ENCODE assay signal across 8 cellular contexts in genomic region chr14:39266871-39267591, GRCh38. TPM values are rescaled to one million over a fixed set of nuclear protein-coding genes. Genes with fewer than 3 reads are reported as not detected.
DNase-seq lines count a peak whose midpoint lies in the region; ATAC-seq and TF ChIP-seq lines count a peak whose summit lies in the region.

No MANE protein-coding gene starts in this region.

- ATAC-seq in GM19468 (IDR thresholded peaks at IDR 0.05; ENCODE audit: extremely low read depth, unreplicated experiment) (peak; percentile 59), mucosa of descending colon (peak; percentile 96)

- no peaks in the 10 kb centered on the region for H3F3A ChIP-seq in OCI-LY1 (ENCODE audit: insufficient read depth, low read length)

- DNase-seq in Calu3, result peak; percentile 76
- peak; percentile 73 for DNase-seq in HS-27A (ENCODE audit: low read depth)
- peak; percentile 63 for DNase-seq in activated T-cell treated with anti-CD3 and anti-CD28 coated beads for 1 hour (ENCODE audit: low read depth)
- DNase-seq in epithelial cell of esophagus (ENCODE audit: low read depth), result peak; percentile 85
- peak; percentile 89 to 92 (median 89) for DNase-seq in mucosa of descending colon
- DNase-seq in stimulated activated CD8-positive, alpha-beta memory T cell treated with anti-CD3 and anti-CD28 coated beads, Interleukin-4, amount 100 ng/mL, for 24 hours (ENCODE audit: low read depth), result peak; percentile 63

- peak overlapping the region; percentile 75 for H3K4me3 Mint-ChIP-seq in Calu3 (ENCODE audit: low read depth, unreplicated experiment)

- no TSS peak for BruUV-seq in Calu3 (replicated peaks; lab: Mats Ljungman, UMichigan)

- H3K27ac ChIP-seq in OCI-LY1 (ENCODE audit: low read depth, low read length, poor library complexity, severe bottlenecking), result peak overlapping the region; percentile 85

- H3K4me2 ChIP-seq in OCI-LY1 (ENCODE audit: low read length), result peak overlapping the region; percentile 97

- H3K36me3 ChIP-seq in OCI-LY1 (ENCODE audit: insufficient read depth, low read length), result peaks cover 9% of the 10 kb centered on the region; the same call in 1 of the 2 replicates
- H3K36me3 ChIP-seq in mucosa of descending colon (ENCODE audit: low read depth), result no peaks in the 10 kb centered on the region

- H3K9ac ChIP-seq in OCI-LY1 (ENCODE audit: low read length), result peak overlapping the region; percentile 82

- peaks cover 36% of the 10 kb centered on the region for H3K4me1 ChIP-seq in OCI-LY1 (ENCODE audit: insufficient read depth, low read length, severe bottlenecking)
- H3K4me1 ChIP-seq in mucosa of descending colon (ENCODE audit: low read depth), result peaks cover 14% of the 10 kb centered on the region

- peaks cover 31% of the 10 kb centered on the region for H3K4me1 Mint-ChIP-seq in Calu3 (ENCODE audit: low read depth, unreplicated experiment)

- intact Hi-C loops in Calu3 (cut with micrococcal nuclease; ENCODE audit: unreplicated experiment), result loop anchor here (2.0 to 5.0 kb wide), 2 partner anchors 92 to 100 kb away; partner anchors contain the start of gene PNN
- intact Hi-C loops in mucosa of descending colon (cut with DNase I, micrococcal nuclease), result loop anchor here in 1 of 2 donors (10.0 kb wide), 1 partner anchor 152 kb away; the partner anchor contains the start of gene GEMIN2

- H3K4me3 ChIP-seq in OCI-LY1 (ENCODE audit: low read depth, low read length, poor library complexity, severe bottlenecking), result peak overlapping the region; percentile 82
- H3K4me3 ChIP-seq in epithelial cell of esophagus (ENCODE audit: low read length), result peak overlapping the region; percentile 94
- peak overlapping the region; percentile 82 for H3K4me3 ChIP-seq in mucosa of descending colon

- H3K9me2 ChIP-seq in OCI-LY1 (ENCODE audit: low read depth, low read length), result no peaks in the 10 kb centered on the region

- H3K9me3 ChIP-seq in OCI-LY1 (ENCODE audit: low read length), result peaks cover 12% of the 10 kb centered on the region
- H3K9me3 ChIP-seq in mucosa of descending colon, result peaks cover 4% of the 10 kb centered on the region

- H4K20me1 ChIP-seq in OCI-LY1 (ENCODE audit: insufficient read depth, low read length), result no peaks in the 10 kb centered on the region

- H3K36me3 Mint-ChIP-seq in Calu3 (ENCODE audit: insufficient read depth, unreplicated experiment), result peaks cover 44% of the 10 kb centered on the region

- CTCF ChIA-PET in Calu3 (lab: Charles Lee), result interaction anchor here (0.6 to 1.5 kb wide), 3 partner anchors 29 to 82 kb away, joined by 3 to 7 read pairs (median 3); no protein-coding TSS in a partner anchor

- H3K79me2 ChIP-seq in OCI-LY1 (ENCODE audit: insufficient read depth, low read length), result peaks cover 43% of the 10 kb centered on the region

- no peaks in the 10 kb centered on the region for H3K27me3 Mint-ChIP-seq in Calu3 (ENCODE audit: unreplicated experiment)

- no peak overlapping the region for H2AFZ ChIP-seq in OCI-LY1 (ENCODE audit: low read length)

- no peaks in the 10 kb centered on the region for H3K27me3 ChIP-seq in OCI-LY1 (ENCODE audit: insufficient read depth, low read length)

- TF ChIP-seq CTCF in Calu3 (IDR thresholded peaks at IDR 0.05; ENCODE audit: unreplicated experiment) (no peak), OCI-LY1 (IDR thresholded peaks at IDR 0.05; ENCODE audit: low read length) (no peak), epithelial cell of esophagus (IDR thresholded peaks at IDR 0.05; ENCODE audit: insufficient read depth, low read depth, low read length, missing control alignments) (no peak), mucosa of descending colon (IDR thresholded peaks at IDR 0.05) (no peak)

- H3K27ac Mint-ChIP-seq in Calu3 (ENCODE audit: unreplicated experiment), result peak overlapping the region; percentile 85

- no peaks in the 10 kb centered on the region for H3K9me3 Mint-ChIP-seq in Calu3 (ENCODE audit: low read depth, unreplicated experiment)

RNA-seq across cellular contexts. Expression of gene MIA2, which starts 33.3 kb away (rescaled TPM):
- total RNA-seq in Calu3 (2022), result 49.1 and 52.8 TPM in 2 replicates
- 10 to 100 TPM; 46.1 to 81.9 (median 51.7) TPM for total RNA-seq in mucosa of descending colon

Comparison
In these comparisons a context has a peak if more than half of its experiments do, and no peak if none do; other contexts are left out.
1. Peak in every context shown above with its lines: DNase-seq, ATAC-seq, H3K4me3 ChIP-seq and H3K27ac ChIP-seq.